In the genomic region with DNA sequence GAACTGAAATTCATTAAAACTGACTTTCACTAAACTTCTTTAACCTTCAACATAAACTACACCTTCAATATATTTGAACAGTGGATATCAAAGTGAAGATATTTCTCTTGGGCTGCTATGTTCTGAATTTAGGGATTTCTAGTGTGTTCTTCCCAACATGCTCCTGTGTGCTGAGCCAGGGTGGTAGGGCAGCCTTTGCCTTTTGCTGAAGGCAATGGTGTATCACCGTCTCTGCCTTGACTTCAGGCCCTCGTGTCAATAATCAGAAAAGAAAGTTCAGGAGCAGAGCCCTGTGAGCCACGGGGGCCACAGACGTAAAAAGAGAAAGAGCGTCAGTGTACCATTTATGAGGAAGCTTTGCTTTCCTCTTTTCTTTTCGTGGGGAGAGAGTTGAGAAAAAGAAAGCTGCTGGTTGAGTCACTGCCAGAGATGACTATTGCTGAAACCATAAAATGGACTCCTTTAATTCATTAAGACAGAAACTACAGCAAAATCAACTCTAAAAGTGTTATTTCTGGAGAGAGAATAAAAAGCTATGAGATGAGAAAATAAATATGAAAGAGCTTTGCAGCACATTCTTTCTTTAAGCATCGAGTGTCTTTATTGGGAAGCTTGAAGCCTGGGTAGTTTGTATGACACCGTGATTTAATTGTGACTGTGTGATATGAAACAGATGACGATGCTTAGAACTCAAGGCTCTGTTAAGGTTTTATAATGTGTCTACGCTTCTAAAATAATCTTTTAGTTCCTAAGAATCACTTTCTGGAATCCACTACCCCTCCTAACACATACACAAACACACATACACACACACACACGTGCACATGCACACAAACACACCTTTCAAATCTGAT, we compare ENCODE assay signal across 1 cellular context.
TF ChIP-seq lines count a peak whose summit lies in the region.

No MANE protein-coding gene starts in this region.

TF ChIP-seq in GM12878, 131 proteins besides CTCF, POLR2A, EP300 and RAD21:
- TF ChIP-seq, protein P1, sequence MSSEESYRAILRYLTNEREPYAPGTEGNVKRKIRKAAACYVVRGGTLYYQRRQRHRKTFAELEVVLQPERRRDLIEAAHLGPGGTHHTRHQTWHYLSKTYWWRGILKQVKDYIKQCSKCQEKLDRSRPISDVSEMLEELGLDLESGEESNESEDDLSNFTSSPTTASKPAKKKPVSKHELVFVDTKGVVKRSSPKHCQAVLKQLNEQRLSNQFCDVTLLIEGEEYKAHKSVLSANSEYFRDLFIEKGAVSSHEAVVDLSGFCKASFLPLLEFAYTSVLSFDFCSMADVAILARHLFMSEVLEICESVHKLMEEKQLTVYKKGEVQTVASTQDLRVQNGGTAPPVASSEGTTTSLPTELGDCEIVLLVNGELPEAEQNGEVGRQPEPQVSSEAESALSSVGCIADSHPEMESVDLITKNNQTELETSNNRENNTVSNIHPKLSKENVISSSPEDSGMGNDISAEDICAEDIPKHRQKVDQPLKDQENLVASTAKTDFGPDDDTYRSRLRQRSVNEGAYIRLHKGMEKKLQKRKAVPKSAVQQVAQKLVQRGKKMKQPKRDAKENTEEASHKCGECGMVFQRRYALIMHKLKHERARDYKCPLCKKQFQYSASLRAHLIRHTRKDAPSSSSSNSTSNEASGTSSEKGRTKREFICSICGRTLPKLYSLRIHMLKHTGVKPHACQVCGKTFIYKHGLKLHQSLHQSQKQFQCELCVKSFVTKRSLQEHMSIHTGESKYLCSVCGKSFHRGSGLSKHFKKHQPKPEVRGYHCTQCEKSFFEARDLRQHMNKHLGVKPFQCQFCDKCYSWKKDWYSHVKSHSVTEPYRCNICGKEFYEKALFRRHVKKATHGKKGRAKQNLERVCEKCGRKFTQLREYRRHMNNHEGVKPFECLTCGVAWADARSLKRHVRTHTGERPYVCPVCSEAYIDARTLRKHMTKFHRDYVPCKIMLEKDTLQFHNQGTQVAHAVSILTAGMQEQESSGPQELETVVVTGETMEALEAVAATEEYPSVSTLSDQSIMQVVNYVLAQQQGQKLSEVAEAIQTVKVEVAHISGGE (CRISPR knock-in tag; IDR thresholded peaks at IDR 0.05), result no peak
- TF ChIP-seq BRCA1 (IDR thresholded peaks at IDR 0.05; ENCODE audit: low read depth, low read length) (no peak), ZSCAN29 (IDR thresholded peaks at IDR 0.05) (no peak), ZNF384 (IDR thresholded peaks at IDR 0.05; ENCODE audit: borderline replicate concordance, low read depth, low read length) (no peak), SIX5 (IDR thresholded peaks at IDR 0.05; ENCODE audit: low read depth, low read length, severe bottlenecking) (no peak), FOXM1 (IDR thresholded peaks at IDR 0.05; ENCODE audit: low read depth, low read length) (no peak), IKZF1 (conservative IDR thresholded peaks at IDR 0.05) (no peak), NRF1 (conservative IDR thresholded peaks at IDR 0.05; ENCODE audit: low read depth, low read length) (no peak), MTA3 (IDR thresholded peaks at IDR 0.05; ENCODE audit: borderline replicate concordance, low read length) (no peak)
